Comparison of ENCODE assay signal across 1 cellular context in genomic region chr15:33021806-33022389, GRCh38.
TF ChIP-seq lines count a peak whose summit lies in the region.

No MANE protein-coding gene starts in this region.

TF ChIP-seq in GM23338, 12 proteins besides CTCF, POLR2A, EP300 and RAD21 (continued from another document):
- TF ChIP-seq, protein P1, sequence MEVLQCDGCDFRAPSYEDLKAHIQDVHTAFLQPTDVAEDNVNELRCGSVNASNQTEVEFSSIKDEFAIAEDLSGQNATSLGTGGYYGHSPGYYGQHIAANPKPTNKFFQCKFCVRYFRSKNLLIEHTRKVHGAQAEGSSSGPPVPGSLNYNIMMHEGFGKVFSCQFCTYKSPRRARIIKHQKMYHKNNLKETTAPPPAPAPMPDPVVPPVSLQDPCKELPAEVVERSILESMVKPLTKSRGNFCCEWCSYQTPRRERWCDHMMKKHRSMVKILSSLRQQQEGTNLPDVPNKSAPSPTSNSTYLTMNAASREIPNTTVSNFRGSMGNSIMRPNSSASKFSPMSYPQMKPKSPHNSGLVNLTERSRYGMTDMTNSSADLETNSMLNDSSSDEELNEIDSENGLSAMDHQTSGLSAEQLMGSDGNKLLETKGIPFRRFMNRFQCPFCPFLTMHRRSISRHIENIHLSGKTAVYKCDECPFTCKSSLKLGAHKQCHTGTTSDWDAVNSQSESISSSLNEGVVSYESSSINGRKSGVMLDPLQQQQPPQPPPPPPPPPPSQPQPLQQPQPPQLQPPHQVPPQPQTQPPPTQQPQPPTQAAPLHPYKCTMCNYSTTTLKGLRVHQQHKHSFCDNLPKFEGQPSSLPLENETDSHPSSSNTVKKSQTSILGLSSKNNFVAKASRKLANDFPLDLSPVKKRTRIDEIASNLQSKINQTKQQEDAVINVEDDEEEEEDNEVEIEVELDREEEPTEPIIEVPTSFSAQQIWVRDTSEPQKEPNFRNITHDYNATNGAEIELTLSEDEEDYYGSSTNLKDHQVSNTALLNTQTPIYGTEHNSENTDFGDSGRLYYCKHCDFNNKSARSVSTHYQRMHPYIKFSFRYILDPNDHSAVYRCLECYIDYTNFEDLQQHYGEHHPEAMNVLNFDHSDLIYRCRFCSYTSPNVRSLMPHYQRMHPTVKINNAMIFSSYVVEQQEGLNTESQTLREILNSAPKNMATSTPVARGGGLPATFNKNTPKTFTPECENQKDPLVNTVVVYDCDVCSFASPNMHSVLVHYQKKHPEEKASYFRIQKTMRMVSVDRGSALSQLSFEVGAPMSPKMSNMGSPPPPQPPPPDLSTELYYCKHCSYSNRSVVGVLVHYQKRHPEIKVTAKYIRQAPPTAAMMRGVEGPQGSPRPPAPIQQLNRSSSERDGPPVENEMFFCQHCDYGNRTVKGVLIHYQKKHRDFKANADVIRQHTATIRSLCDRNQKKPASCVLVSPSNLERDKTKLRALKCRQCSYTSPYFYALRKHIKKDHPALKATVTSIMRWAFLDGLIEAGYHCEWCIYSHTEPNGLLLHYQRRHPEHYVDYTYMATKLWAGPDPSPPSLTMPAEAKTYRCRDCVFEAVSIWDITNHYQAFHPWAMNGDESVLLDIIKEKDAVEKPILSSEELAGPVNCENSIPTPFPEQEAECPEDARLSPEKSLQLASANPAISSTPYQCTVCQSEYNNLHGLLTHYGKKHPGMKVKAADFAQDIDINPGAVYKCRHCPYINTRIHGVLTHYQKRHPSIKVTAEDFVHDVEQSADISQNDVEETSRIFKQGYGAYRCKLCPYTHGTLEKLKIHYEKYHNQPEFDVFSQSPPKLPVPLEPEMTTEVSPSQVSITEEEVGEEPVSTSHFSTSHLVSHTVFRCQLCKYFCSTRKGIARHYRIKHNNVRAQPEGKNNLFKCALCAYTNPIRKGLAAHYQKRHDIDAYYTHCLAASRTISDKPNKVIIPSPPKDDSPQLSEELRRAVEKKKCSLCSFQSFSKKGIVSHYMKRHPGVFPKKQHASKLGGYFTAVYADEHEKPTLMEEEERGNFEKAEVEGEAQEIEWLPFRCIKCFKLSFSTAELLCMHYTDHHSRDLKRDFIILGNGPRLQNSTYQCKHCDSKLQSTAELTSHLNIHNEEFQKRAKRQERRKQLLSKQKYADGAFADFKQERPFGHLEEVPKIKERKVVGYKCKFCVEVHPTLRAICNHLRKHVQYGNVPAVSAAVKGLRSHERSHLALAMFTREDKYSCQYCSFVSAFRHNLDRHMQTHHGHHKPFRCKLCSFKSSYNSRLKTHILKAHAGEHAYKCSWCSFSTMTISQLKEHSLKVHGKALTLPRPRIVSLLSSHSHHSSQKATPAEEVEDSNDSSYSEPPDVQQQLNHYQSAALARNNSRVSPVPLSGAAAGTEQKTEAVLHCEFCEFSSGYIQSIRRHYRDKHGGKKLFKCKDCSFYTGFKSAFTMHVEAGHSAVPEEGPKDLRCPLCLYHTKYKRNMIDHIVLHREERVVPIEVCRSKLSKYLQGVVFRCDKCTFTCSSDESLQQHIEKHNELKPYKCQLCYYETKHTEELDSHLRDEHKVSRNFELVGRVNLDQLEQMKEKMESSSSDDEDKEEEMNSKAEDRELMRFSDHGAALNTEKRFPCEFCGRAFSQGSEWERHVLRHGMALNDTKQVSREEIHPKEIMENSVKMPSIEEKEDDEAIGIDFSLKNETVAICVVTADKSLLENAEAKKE (CRISPR knock-in tag; IDR thresholded peaks at IDR 0.05), result no peak
